10 cellular contexts compared by ENCODE assay signal in the genomic region with DNA sequence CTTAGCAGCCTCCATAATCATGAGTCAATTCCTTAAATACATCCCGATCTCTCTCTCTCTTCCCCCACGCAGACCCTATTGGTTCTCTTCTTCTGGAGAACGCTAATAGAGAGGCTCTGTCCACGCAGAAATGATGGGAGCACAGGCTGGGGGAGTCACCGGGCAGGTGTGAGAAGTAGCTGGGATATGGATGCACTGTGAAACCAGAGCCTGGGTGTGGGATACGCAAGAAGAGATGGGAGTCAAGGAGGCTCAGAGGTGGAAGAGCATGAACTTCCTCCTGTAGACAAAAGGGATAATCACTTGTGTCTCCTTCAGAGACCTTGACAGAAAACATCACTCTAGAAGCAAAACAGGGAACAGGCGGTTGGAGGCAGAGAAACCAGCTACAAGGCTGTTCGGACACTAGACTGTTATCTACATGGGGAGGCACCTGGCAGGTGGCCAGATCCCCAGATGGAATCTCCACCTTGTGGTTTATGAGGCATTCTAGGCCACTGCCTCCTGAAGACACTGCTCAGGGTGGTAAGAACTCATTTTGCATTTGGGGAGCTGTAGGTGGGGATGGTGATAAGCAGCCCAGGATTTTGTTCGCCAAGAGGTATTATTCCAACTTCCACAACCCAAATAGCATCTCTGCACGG. TPM values are rescaled to one million over a fixed set of nuclear protein-coding genes. Genes with fewer than 3 reads are reported as not detected.
A peak's percentile ranks its signal among the peaks of the same experiment; 100 is the strongest.
DNase-seq lines count a peak whose midpoint lies in the region; ATAC-seq and TF ChIP-seq lines count a peak whose summit lies in the region.
"Had no signal": no experiment of that assay in that cellular context is flagged by ENCODE, and none has a peak within 500 bp of the region (broad histone marks: within the 10 kb centered on the region; RNA-seq: fewer than 3 reads in every experiment).

No MANE protein-coding gene starts in this region.

- H3K27ac ChIP-seq in mammary epithelial cell (ENCODE audit: insufficient read depth, low read depth, low read length) (no peak overlapping the region), testis (peak overlapping the region in 1 of 2 donors; percentile 19)
- H3K27ac ChIP-seq in naive thymus-derived CD4-positive, alpha-beta T cell (ENCODE audit: low read depth, low read length), result no peak overlapping the region

- CTCF ChIA-PET in mammary epithelial cell (lab: Charles Lee; ENCODE audit: low non-redundant PET), result no interaction called here
- CTCF ChIA-PET in MCF 10A (lab: Yijun Ruan, JAX), result interaction anchor here (0.6 to 8.4 kb wide), 5 partner anchors 12 to 1612 kb away, joined by 3 to 52 read pairs (median 3); no protein-coding TSS in a partner anchor
- CTCF ChIA-PET in naive thymus-derived CD4-positive, alpha-beta T cell (lab: Charles Lee), result interaction anchor here (1.1 to 2.5 kb wide), 3 partner anchors 10 to 77 kb away, joined by 3 to 13 read pairs (median 4); no protein-coding TSS in a partner anchor

- H3K27me3 Mint-ChIP-seq in MCF 10A (ENCODE audit: insufficient read depth, unreplicated experiment) (no peaks in the 10 kb centered on the region), T-helper 17 cell (no peaks in the 10 kb centered on the region)
- H3K27me3 Mint-ChIP-seq in naive thymus-derived CD4-positive, alpha-beta T cell, result no peaks in the 10 kb centered on the region
- H3K27me3 Mint-ChIP-seq: central memory CD8-positive, alpha-beta T cell had no signal

- DNase-seq in mammary epithelial cell (peak; percentile 40), MCF 10A (ENCODE audit: unreplicated experiment) (no peak), T-helper 17 cell (no peak), glomerular visceral epithelial cell (ENCODE audit: extremely low spot score) (peak; percentile 77), testis (peak; percentile 40)
- DNase-seq in naive thymus-derived CD4-positive, alpha-beta T cell, result no peak

- BruUV-seq in mammary epithelial cell (replicated peaks; lab: Mats Ljungman, UMichigan) (no TSS peak), MCF 10A (replicated peaks; lab: Mats Ljungman, UMichigan) (no TSS peak)

- H2AFZ ChIP-seq in mammary epithelial cell (ENCODE audit: low read depth, low read length), result no peak overlapping the region

- TF ChIP-seq CTCF in mammary epithelial cell (conservative IDR thresholded peaks at IDR 0.05 in 1 of 2, IDR thresholded peaks at IDR 0.05 in 1 of 2; ENCODE audit: extremely low read depth in 1 of 2, insufficient read depth in 1 of 2, low read depth in 1 of 2, low read length in 2 of 2), result no peak
- no peak for TF ChIP-seq CTCF in MCF 10A (IDR thresholded peaks at IDR 0.05; ENCODE audit: unreplicated experiment)
- TF ChIP-seq CTCF in testis (IDR thresholded peaks at IDR 0.05), result no peak

- H3K4me3 Mint-ChIP-seq in MCF 10A (ENCODE audit: unreplicated experiment), result no peak overlapping the region
- H3K4me3 Mint-ChIP-seq in T-helper 17 cell, result no peak overlapping the region
- no peak overlapping the region for H3K4me3 Mint-ChIP-seq in naive thymus-derived CD4-positive, alpha-beta T cell
- H3K4me3 Mint-ChIP-seq: central memory CD8-positive, alpha-beta T cell had no signal

- no peaks in the 10 kb centered on the region for H3K79me2 ChIP-seq in mammary epithelial cell (ENCODE audit: insufficient read depth, low read length)

- intact Hi-C loops in mammary epithelial cell (cut with micrococcal nuclease) (no loop called here), MCF 10A (cut with micrococcal nuclease) (no loop called here), testis (cut with DNase I; ENCODE audit: low total_unique reads) (no loop called here)
- intact Hi-C loops in naive thymus-derived CD4-positive, alpha-beta T cell (cut with micrococcal nuclease), result no loop called here

- peaks cover 11% of the 10 kb centered on the region for H3K36me3 ChIP-seq in mammary epithelial cell (ENCODE audit: insufficient read depth, low read length)
- no peaks in the 10 kb centered on the region for H3K36me3 ChIP-seq in testis (ENCODE audit: low read depth, missing control alignments)
- no peaks in the 10 kb centered on the region for H3K36me3 ChIP-seq in naive thymus-derived CD4-positive, alpha-beta T cell (ENCODE audit: control insufficient read depth in 2 of 3, insufficient read depth in 3 of 3, low read length in 3 of 3)

- H3K4me1 ChIP-seq in mammary epithelial cell (ENCODE audit: insufficient read depth, low read length) (peaks cover 19% of the 10 kb centered on the region), testis (peaks cover 25% of the 10 kb centered on the region)
- H3K4me1 ChIP-seq in naive thymus-derived CD4-positive, alpha-beta T cell (ENCODE audit: control insufficient read depth in 2 of 2, insufficient read depth in 2 of 2, low read length in 2 of 2), result peaks cover 5 to 22% of the 10 kb centered on the region in 2 donors

- dilution Hi-C loops in mammary epithelial cell (cut with HindIII; ENCODE audit: low sequenced_read_pairs), result no loop called here

- H3K9ac ChIP-seq in mammary epithelial cell (ENCODE audit: insufficient read depth, low read length), result no peak overlapping the region

- 97% methylated on average over 10 of the region's 10 CpGs for WGBS in mammary epithelial cell (ENCODE audit: low coverage, missing lambda C conversion rate)
- WGBS in testis, 2 donors, result 44 to 55% methylated on average over 9 to 10 of the region's 10 CpGs

- H3K4me2 ChIP-seq in mammary epithelial cell (ENCODE audit: insufficient read depth, low read depth, low read length), result no peak overlapping the region
- H3K4me2 ChIP-seq: smooth muscle cell had no signal

- H3K4me3 ChIP-seq in mammary epithelial cell (replicated peaks in 1 of 3; ENCODE audit: insufficient read depth in 1 of 3, low read depth in 2 of 3, low read length in 3 of 3) (no peak overlapping the region), testis (no peak overlapping the region)
- H3K4me3 ChIP-seq in naive thymus-derived CD4-positive, alpha-beta T cell (ENCODE audit: low read length), result no peak overlapping the region
- H3K4me3 ChIP-seq: smooth muscle cell had no signal

- peaks cover 23% of the 10 kb centered on the region for H3K36me3 Mint-ChIP-seq in MCF 10A (ENCODE audit: insufficient read depth, unreplicated experiment)
- no peaks in the 10 kb centered on the region for H3K36me3 Mint-ChIP-seq in T-helper 17 cell (ENCODE audit: low read depth)
- H3K36me3 Mint-ChIP-seq in naive thymus-derived CD4-positive, alpha-beta T cell, result peaks cover 0 to 9% (median 0%) of the 10 kb centered on the region in 5 donors

- no peaks in the 10 kb centered on the region for H4K20me1 ChIP-seq in mammary epithelial cell (ENCODE audit: insufficient read depth, low read length)

- no peak for TF ChIP-seq POLR2A in testis (IDR thresholded peaks at IDR 0.05)

- H3K9me3 ChIP-seq in mammary epithelial cell (replicated peaks; ENCODE audit: insufficient read depth, low read length), result no peaks in the 10 kb centered on the region
- no peaks in the 10 kb centered on the region for H3K9me3 ChIP-seq in T-helper 17 cell (ENCODE audit: control insufficient read depth, low read length, poor library complexity, severe bottlenecking)
- no peaks in the 10 kb centered on the region for H3K9me3 ChIP-seq in testis
- H3K9me3 ChIP-seq in naive thymus-derived CD4-positive, alpha-beta T cell (ENCODE audit: control insufficient read depth in 2 of 3, low read length in 3 of 3), result no peaks in the 10 kb centered on the region

- H3K9me3 Mint-ChIP-seq in MCF 10A (ENCODE audit: unreplicated experiment), result no peaks in the 10 kb centered on the region
- no peaks in the 10 kb centered on the region for H3K9me3 Mint-ChIP-seq in naive thymus-derived CD4-positive, alpha-beta T cell
- H3K9me3 Mint-ChIP-seq: central memory CD8-positive, alpha-beta T cell had no signal

- ATAC-seq in T-helper 17 cell, result no peak
- ATAC-seq in naive thymus-derived CD4-positive, alpha-beta T cell, result no peak
- no peak for ATAC-seq in HG02852 (IDR thresholded peaks at IDR 0.05; ENCODE audit: unreplicated experiment)
- ATAC-seq in GM21825 (IDR thresholded peaks at IDR 0.05; ENCODE audit: unreplicated experiment), result no peak

- H3K27ac Mint-ChIP-seq in MCF 10A (ENCODE audit: low read depth, unreplicated experiment) (no peak overlapping the region), T-helper 17 cell (peak overlapping the region; percentile 19)
- H3K27ac Mint-ChIP-seq in naive thymus-derived CD4-positive, alpha-beta T cell, result peak overlapping the region in 3 of 9 donors; percentile 33 to 78 (median 68)

- POLR2A ChIA-PET in MCF 10A (lab: Yijun Ruan, JAX), result interaction anchor here (0.9 to 1.8 kb wide), 3 partner anchors 12 to 23 kb away, joined by 3 to 5 read pairs (median 4); no protein-coding TSS in a partner anchor
- POLR2A ChIA-PET in naive thymus-derived CD4-positive, alpha-beta T cell (lab: Charles Lee), result interaction anchor here (0.6 to 1.9 kb wide), 5 partner anchors 11 to 79 kb away, joined by 3 to 5 read pairs (median 4); a partner anchor contains a TSS

- H3K27me3 ChIP-seq in mammary epithelial cell (ENCODE audit: insufficient read depth, low read length), result no peaks in the 10 kb centered on the region
- no peaks in the 10 kb centered on the region for H3K27me3 ChIP-seq in testis
- no peaks in the 10 kb centered on the region for H3K27me3 ChIP-seq in naive thymus-derived CD4-positive, alpha-beta T cell (ENCODE audit: control insufficient read depth in 2 of 2, insufficient read depth in 2 of 2, low read length in 2 of 2)

- H3K4me1 Mint-ChIP-seq in MCF 10A (ENCODE audit: insufficient read depth, unreplicated experiment) (peaks cover 23% of the 10 kb centered on the region), T-helper 17 cell (peaks cover 18% of the 10 kb centered on the region)
- H3K4me1 Mint-ChIP-seq in naive thymus-derived CD4-positive, alpha-beta T cell, result peaks cover 30 to 54% (median 38%) of the 10 kb centered on the region in 7 donors

- in situ Hi-C loops in mammary epithelial cell (cut with MboI; ENCODE audit: low sequenced_read_pairs in 2 of 2), result loop anchor here in 1 of 2 donors (25.0 kb wide), 2 partner anchors 321 to 446 kb away; a partner anchor contains a TSS

RNA-seq across cellular contexts. Expression of a gene that starts 7.2 kb away (rescaled TPM):
- total RNA-seq in mammary epithelial cell (under 1 TPM; 0.47 to 0.50 TPM), MCF 10A (2022) (0.86 and 1.2 TPM in 2 replicates), T-helper 17 cell (100 to 1,000 TPM in 1 of 2 donors, 10 to 100 TPM in 1; 91.3 to 131 TPM), testis (1 to 10 TPM; 1.1 to 2.7 TPM)
- polyA plus RNA-seq in mammary epithelial cell (0.63 TPM), testis (ENCODE audit: insufficient read depth, low read depth, low replicate concordance) (10.4 TPM)
- not detected for polyA minus RNA-seq in mammary epithelial cell
- 100 to 1,000 TPM in 4 of 5 experiments, 10 to 100 TPM in 1; 54.3 to 217 (median 154) TPM for total RNA-seq in naive thymus-derived CD4-positive, alpha-beta T cell
- 100 to 1,000 TPM; 530 to 831 TPM for polyA plus RNA-seq in naive thymus-derived CD4-positive, alpha-beta T cell

RNA-seq across cellular contexts. Expression of a gene that starts 43.0 kb away (rescaled TPM):
- total RNA-seq in mammary epithelial cell (1 to 10 TPM in 1 of 2 donors, not detected in 1; 1.0 TPM), MCF 10A (2022) (not detected in 2 replicates), T-helper 17 cell (1 to 10 TPM; 3.9 to 5.0 TPM), testis (1 to 10 TPM; 5.3 to 9.6 TPM)
- polyA plus RNA-seq in mammary epithelial cell (not detected), testis (ENCODE audit: insufficient read depth, low read depth, low replicate concordance) (17.1 TPM)
- not detected for polyA minus RNA-seq in mammary epithelial cell
- 1 to 10 TPM in 2 of 5 experiments, under 1 TPM in 2, not detected in 1; 0.27 to 1.6 (median 0.81) TPM for total RNA-seq in naive thymus-derived CD4-positive, alpha-beta T cell
- under 1 TPM; 0.13 to 0.59 TPM for polyA plus RNA-seq in naive thymus-derived CD4-positive, alpha-beta T cell

Comparison
In these comparisons a context has a peak if more than half of its experiments do, and no peak if none do; other contexts are left out.
1. DNase-seq: peak in mammary epithelial cell (single experiment), glomerular visceral epithelial cell (single experiment) and testis (single experiment); none in MCF 10A (single experiment), T-helper 17 cell (0 of 3) and naive thymus-derived CD4-positive, alpha-beta T cell (0 of 9).
2. RNA of a gene that starts 7.2 kb away (total RNA-seq): 54.3 to 217 TPM in naive thymus-derived CD4-positive, alpha-beta T cell and 91.3 to 131 TPM in T-helper 17 cell; 1.1 to 2.7 TPM in testis, 0.86 to 1.2 TPM in MCF 10A and 0.47 to 0.50 TPM in mammary epithelial cell; every median in the first group is over 10 times any median in the second.